Comparison of ENCODE assay signal across 19 cellular contexts in the genomic region with DNA sequence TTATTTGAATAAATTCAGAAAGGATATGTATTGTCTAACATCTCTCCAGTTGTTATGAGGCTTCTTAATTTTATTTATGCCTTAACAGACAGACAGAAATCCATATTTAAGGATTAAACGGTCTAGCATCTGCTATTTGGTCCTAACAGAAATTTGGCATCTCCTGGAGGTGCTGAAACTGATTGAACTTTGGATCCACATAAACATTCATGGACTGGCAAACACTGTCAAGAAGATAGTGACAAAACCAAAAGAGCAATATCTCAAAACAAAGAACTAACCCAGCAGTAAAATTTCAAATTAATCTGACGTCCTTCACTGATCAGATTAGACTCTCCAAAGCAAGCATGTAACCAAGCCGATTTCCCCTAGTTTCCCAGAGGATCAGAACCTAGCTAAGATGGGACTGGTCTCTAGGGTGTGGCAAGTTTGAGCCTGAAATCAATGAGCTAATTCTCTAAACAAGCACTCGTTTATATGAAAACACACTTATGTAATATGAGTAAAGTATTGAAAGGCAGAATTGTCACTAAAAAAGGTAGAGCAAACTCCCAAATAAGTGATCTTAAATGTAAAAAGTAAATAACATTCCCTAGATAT.
DNase-seq lines count a peak whose midpoint lies in the region; ATAC-seq, FAIRE-seq and TF ChIP-seq lines count a peak whose summit lies in the region.
"Had no signal": no experiment of that assay in that cellular context is flagged by ENCODE, and none has a peak within 500 bp of the region (broad histone marks: within the 10 kb centered on the region; RNA-seq: fewer than 3 reads in every experiment).

No MANE protein-coding gene starts in this region.

- H3K27me3 ChIP-seq in bronchial epithelial cell (ENCODE audit: control insufficient read depth, insufficient read depth, low read length) (no peaks in the 10 kb centered on the region), PC-3 (ENCODE audit: low read length) (0 out of 2 replicates have a peak, but pooled peaks cover 6% of the 10 kb centered on the region)
- no peaks in the 10 kb centered on the region for H3K27me3 ChIP-seq in naive thymus-derived CD4-positive, alpha-beta T cell (ENCODE audit: control insufficient read depth in 2 of 2, insufficient read depth in 2 of 2, low read length in 2 of 2)
- H3K27me3 ChIP-seq: SJCRH30 had no signal

- H3K4me3 Mint-ChIP-seq in naive thymus-derived CD4-positive, alpha-beta T cell, result no peak overlapping the region
- H3K4me3 Mint-ChIP-seq: T-helper 1 cell treated with Interleukin-12 subunit alpha and Interleukin-12 subunit beta and Interleukin-4 antibody, amounts not matched to agents 30 μg/mL and 1 μg/mL, for 36 hours had no signal

- FAIRE-seq in bronchial epithelial cell (lab: Jason Lieb, UNC) (peak; percentile 28), H54 (lab: Jason Lieb, UNC) (no peak)

- DNase-seq in DMS53 (lab: John Stamatoyannopoulos, UW) (peak; percentile 16), DMS53 treated with DMSO at 0.1 percent for 48 hours (lab: John Stamatoyannopoulos, UW; ENCODE audit: unreplicated experiment) (no peak), HEK293T (ENCODE audit: extremely low spot score) (peak; percentile 16), NCI-H69 (lab: John Stamatoyannopoulos, UW) (peak; percentile 93), bronchial epithelial cell (ENCODE audit: low read depth) (no peak), PC-3 (no peak), H54 (ENCODE audit: insufficient read length, low spot score) (no peak)
- no peak for DNase-seq in naive thymus-derived CD4-positive, alpha-beta T cell
- DNase-seq: AML-193, GF-D8, GM23248, KBM-7, NCI-H2029 treated with DMSO at 0.1 percent for 48 hours, NCI-H2227 treated with DMSO at 0.1 percent for 48 hours, SJCRH30 had no signal

- no peaks in the 10 kb centered on the region for H3K9me3 ChIP-seq in PC-3 (ENCODE audit: low read length)
- no peaks in the 10 kb centered on the region for H3K9me3 ChIP-seq in naive thymus-derived CD4-positive, alpha-beta T cell (ENCODE audit: control insufficient read depth in 2 of 3, low read length in 3 of 3)
- H3K9me3 ChIP-seq: SJCRH30 had no signal

- no peak overlapping the region for H3K27ac Mint-ChIP-seq in naive thymus-derived CD4-positive, alpha-beta T cell
- H3K27ac Mint-ChIP-seq: T-helper 1 cell treated with Interleukin-12 subunit alpha and Interleukin-12 subunit beta and Interleukin-4 antibody, amounts not matched to agents 30 μg/mL and 1 μg/mL, for 36 hours had no signal

- no peaks in the 10 kb centered on the region for H3K27me3 Mint-ChIP-seq in naive thymus-derived CD4-positive, alpha-beta T cell

- H3F3A ChIP-seq in PC-3 (ENCODE audit: low read length, unreplicated experiment), result no peaks in the 10 kb centered on the region

- POLR2A ChIA-PET in HEK293T (lab: Yijun Ruan, JAX), result no interaction called here
- POLR2A ChIA-PET in PC-3 (lab: Charles Lee; ENCODE audit: unreplicated experiment), result no interaction called here
- POLR2A ChIA-PET in naive thymus-derived CD4-positive, alpha-beta T cell (lab: Charles Lee), result no interaction called here

- no TSS peak for BruUV-seq in PC-3 (replicated peaks; lab: Mats Ljungman, UMichigan)

- no peak for TF ChIP-seq POLR2A in H54 (IDR thresholded peaks at IDR 0.05; ENCODE audit: low read depth, low read length)

- ATAC-seq in PC-3, result no peak
- ATAC-seq in naive thymus-derived CD4-positive, alpha-beta T cell, result no peak
- ATAC-seq: HCT116 had no signal

- H3K79me2 ChIP-seq in PC-3 (ENCODE audit: low read length), result no peaks in the 10 kb centered on the region

- CTCF ChIA-PET in HEK293T (lab: Yijun Ruan, JAX), result interaction anchor here (0.9 kb wide), 1 partner anchor 14 kb away, joined by 3 read pairs; no protein-coding TSS in a partner anchor
- CTCF ChIA-PET in PC-3 (lab: Charles Lee), result no interaction called here
- CTCF ChIA-PET in naive thymus-derived CD4-positive, alpha-beta T cell (lab: Charles Lee), result no interaction called here

- H3K36me3 ChIP-seq in bronchial epithelial cell (ENCODE audit: control insufficient read depth, insufficient read depth, low read length) (no peaks in the 10 kb centered on the region), PC-3 (ENCODE audit: low read depth, low read length) (no peaks in the 10 kb centered on the region)
- H3K36me3 ChIP-seq in naive thymus-derived CD4-positive, alpha-beta T cell (ENCODE audit: control insufficient read depth in 2 of 3, insufficient read depth in 3 of 3, low read length in 3 of 3), result no peaks in the 10 kb centered on the region
- H3K36me3 ChIP-seq: SJCRH30 had no signal

- H3K4me1 Mint-ChIP-seq in naive thymus-derived CD4-positive, alpha-beta T cell, result no peaks in the 10 kb centered on the region

- TF ChIP-seq CTCF in bronchial epithelial cell (IDR thresholded peaks at IDR 0.05; ENCODE audit: insufficient read depth, low read length, severe bottlenecking), result no peak
- no peak for TF ChIP-seq CTCF in PC-3 (conservative IDR thresholded peaks at IDR 0.05; ENCODE audit: low read depth, low read length)

- H3K4me1 ChIP-seq in PC-3 (ENCODE audit: insufficient read depth, low read length), result no peaks in the 10 kb centered on the region
- no peaks in the 10 kb centered on the region for H3K4me1 ChIP-seq in naive thymus-derived CD4-positive, alpha-beta T cell (ENCODE audit: control insufficient read depth in 2 of 2, insufficient read depth in 2 of 2, low read length in 2 of 2)
- H3K4me1 ChIP-seq: SJCRH30 had no signal

- no peak overlapping the region for H3K9ac ChIP-seq in PC-3 (ENCODE audit: low read length)
- H3K9ac ChIP-seq: GM23248 had no signal

- no peak overlapping the region for H2AFZ ChIP-seq in PC-3 (ENCODE audit: low read length)
- H2AFZ ChIP-seq: GM23248 had no signal

- no peaks in the 10 kb centered on the region for H3K36me3 Mint-ChIP-seq in naive thymus-derived CD4-positive, alpha-beta T cell

- H3K27ac ChIP-seq in PC-3 (ENCODE audit: low read length), result no peak overlapping the region
- H3K27ac ChIP-seq in naive thymus-derived CD4-positive, alpha-beta T cell (ENCODE audit: low read depth, low read length), result no peak overlapping the region
- H3K27ac ChIP-seq: 22Rv1, C4-2B, GM23248, SJCRH30 had no signal

- no peak overlapping the region for H3K4me2 ChIP-seq in PC-3 (ENCODE audit: low read length)

- peaks cover 0 to 14% (median 1%) of the 10 kb centered on the region in 11 donors for H3K9me3 Mint-ChIP-seq in naive thymus-derived CD4-positive, alpha-beta T cell
- H3K9me3 Mint-ChIP-seq: T-helper 1 cell treated with Interleukin-12 subunit alpha and Interleukin-12 subunit beta and Interleukin-4 antibody, amounts not matched to agents 30 μg/mL and 1 μg/mL, for 36 hours had no signal

- no peaks in the 10 kb centered on the region for H4K20me1 ChIP-seq in PC-3 (ENCODE audit: low read length)

- H3K4me3 ChIP-seq in bronchial epithelial cell (ENCODE audit: low read depth, low read length) (no peak overlapping the region), PC-3 (ENCODE audit: low read length) (no peak overlapping the region)
- H3K4me3 ChIP-seq in naive thymus-derived CD4-positive, alpha-beta T cell (ENCODE audit: low read length), result no peak overlapping the region
- H3K4me3 ChIP-seq: GM23248, SJCRH30 had no signal

- intact Hi-C loops in PC-3 (cut with micrococcal nuclease), result no loop called here
- intact Hi-C loops in naive thymus-derived CD4-positive, alpha-beta T cell (cut with micrococcal nuclease), result no loop called here

- H3K9me2 ChIP-seq in PC-3 (replicated peaks; ENCODE audit: low read length), result no peaks in the 10 kb centered on the region

TF ChIP-seq in HEK293T, 16 proteins besides CTCF, POLR2A, EP300 and RAD21:
- TF ChIP-seq BHLHE40 (IDR thresholded peaks at IDR 0.05; ENCODE audit: borderline replicate concordance) (no peak), ZNF384 (IDR thresholded peaks at IDR 0.05) (no peak), ARNT (IDR thresholded peaks at IDR 0.05) (no peak), NFRKB (IDR thresholded peaks at IDR 0.05) (no peak)

Comparison
In these comparisons a context has a peak if more than half of its experiments do, and no peak if none do; other contexts are left out.
1. DNase-seq: peak in DMS53 (single experiment), HEK293T (single experiment) and NCI-H69 (single experiment); none in DMS53 treated with DMSO at 0.1 percent for 48 hours (single experiment), bronchial epithelial cell (single experiment), PC-3 (single experiment), naive thymus-derived CD4-positive, alpha-beta T cell (0 of 9) and H54 (single experiment).